8 cellular contexts compared by ENCODE assay signal in the genomic region with DNA sequence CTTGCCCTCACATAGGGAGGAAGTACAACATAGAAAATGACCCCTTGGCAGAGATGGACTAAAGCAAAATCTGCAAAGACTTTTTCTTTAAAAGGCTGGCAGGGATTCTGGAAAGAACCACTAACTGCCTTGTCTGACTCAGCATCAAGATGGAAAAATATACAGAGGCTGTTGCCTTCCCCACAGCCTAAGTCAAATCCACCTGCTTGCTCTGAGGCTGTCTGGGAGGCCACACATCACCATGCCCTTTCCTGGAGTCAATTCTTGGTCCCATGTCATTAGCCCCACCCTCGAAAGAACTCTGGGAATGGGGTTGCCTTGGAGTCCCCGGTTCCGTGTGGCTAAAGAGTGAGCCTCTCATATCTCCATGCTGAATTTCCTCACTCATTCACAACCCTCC. TPM values are rescaled to one million over a fixed set of nuclear protein-coding genes. Genes with fewer than 3 reads are reported as not detected.
DNase-seq lines count a peak whose midpoint lies in the region; ATAC-seq and TF ChIP-seq lines count a peak whose summit lies in the region.
"Had no signal": no experiment of that assay in that cellular context is flagged by ENCODE, and none has a peak within 500 bp of the region (broad histone marks: within the 10 kb centered on the region; RNA-seq: fewer than 3 reads in every experiment).

No MANE protein-coding gene starts in this region.

- no peak overlapping the region for H3K4me3 Mint-ChIP-seq in activated CD4-positive, alpha-beta memory T cell treated with anti-CD3 and anti-CD28 coated beads, Interleukin-2, amount 10 ng/mL, durations not matched to agents 7 days and 5 days

- H3K36me3 ChIP-seq in left ventricle myocardium inferior (no peaks in the 10 kb centered on the region), stomach (no peaks in the 10 kb centered on the region)

- H3K27me3 Mint-ChIP-seq in activated CD4-positive, alpha-beta memory T cell treated with anti-CD3 and anti-CD28 coated beads, Interleukin-2, amount 10 ng/mL, durations not matched to agents 7 days and 5 days: no peaks in the 10 kb centered on the region

- CTCF ChIA-PET in activated CD4-positive, alpha-beta memory T cell treated with anti-CD3 and anti-CD28 coated beads, Interleukin-2, amount 10 ng/mL, durations not matched to agents 7 days and 5 days (lab: Charles Lee): no interaction called here
- CTCF ChIA-PET in HEK293T (lab: Yijun Ruan, JAX): no interaction called here

- ATAC-seq in HG03097 (IDR thresholded peaks at IDR 0.05; ENCODE audit: low FRiP score, unreplicated experiment) (peak; percentile 4), HG03342 (IDR thresholded peaks at IDR 0.05; ENCODE audit: unreplicated experiment) (no peak)

- H3K27ac Mint-ChIP-seq in activated CD4-positive, alpha-beta memory T cell treated with anti-CD3 and anti-CD28 coated beads, Interleukin-2, amount 10 ng/mL, durations not matched to agents 7 days and 5 days: peak overlapping the region; percentile 70

- no peak for TF ChIP-seq POLR2A in stomach (IDR thresholded peaks at IDR 0.05)

- H3K4me1 Mint-ChIP-seq in activated CD4-positive, alpha-beta memory T cell treated with anti-CD3 and anti-CD28 coated beads, Interleukin-2, amount 10 ng/mL, durations not matched to agents 7 days and 5 days: peaks cover 73% of the 10 kb centered on the region

- H3K27ac ChIP-seq in left ventricle myocardium inferior (replicated peaks): peak overlapping the region; percentile 83
- peak overlapping the region; percentile 65 to 83 (median 79) for H3K27ac ChIP-seq in stomach

- 66 to 83% (median 77%) methylated on average over 3 of the region's 3 CpGs for WGBS in stomach, 5 donors

- no peaks in the 10 kb centered on the region for H3K9me3 Mint-ChIP-seq in activated CD4-positive, alpha-beta memory T cell treated with anti-CD3 and anti-CD28 coated beads, Interleukin-2, amount 10 ng/mL, durations not matched to agents 7 days and 5 days

- H3K4me3 ChIP-seq in left ventricle myocardium inferior: no peak overlapping the region
- H3K4me3 ChIP-seq in stomach: no peak overlapping the region

- H3K4me1 ChIP-seq in left ventricle myocardium inferior (peaks cover 55% of the 10 kb centered on the region), stomach (peaks cover 37 to 63% (median 42%) of the 10 kb centered on the region in 4 donors)

- DNase-seq in activated CD4-positive, alpha-beta memory T cell treated with anti-CD3 and anti-CD28 coated beads, Interleukin-2, amount 10 ng/mL, durations not matched to agents 7 days and 5 days: no peak
- DNase-seq in left ventricle myocardium inferior (no peak), stomach (no peak), HEK293T (ENCODE audit: extremely low spot score) (no peak), foreskin melanocyte (no peak)
- DNase-seq: NCI-H2171 had no signal

- H3K27me3 ChIP-seq in left ventricle myocardium inferior (ENCODE audit: low read depth) (no peaks in the 10 kb centered on the region), stomach (no peaks in the 10 kb centered on the region)

- peaks cover 28% of the 10 kb centered on the region for H3K36me3 Mint-ChIP-seq in activated CD4-positive, alpha-beta memory T cell treated with anti-CD3 and anti-CD28 coated beads, Interleukin-2, amount 10 ng/mL, durations not matched to agents 7 days and 5 days (ENCODE audit: low read depth)

- H3K9me3 ChIP-seq in left ventricle myocardium inferior (replicated peaks) (no peaks in the 10 kb centered on the region), stomach (no peaks in the 10 kb centered on the region)

- TF ChIP-seq CTCF in left ventricle myocardium inferior (IDR thresholded peaks at IDR 0.05; ENCODE audit: borderline replicate concordance): no peak
- TF ChIP-seq CTCF in stomach (IDR thresholded peaks at IDR 0.05): no peak

- POLR2A ChIA-PET in activated CD4-positive, alpha-beta memory T cell treated with anti-CD3 and anti-CD28 coated beads, Interleukin-2, amount 10 ng/mL, durations not matched to agents 7 days and 5 days (lab: Charles Lee): interaction anchor here (1.3 kb wide), 1 partner anchor 80 kb away, joined by 3 read pairs; no protein-coding TSS in a partner anchor
- POLR2A ChIA-PET in HEK293T (lab: Yijun Ruan, JAX): no interaction called here

- TF ChIP-seq EP300 in stomach (IDR thresholded peaks at IDR 0.05): no peak

- intact Hi-C loops in left ventricle myocardium inferior (cut with micrococcal nuclease) (no loop called here), stomach (cut with DNase I; ENCODE audit: low total_unique reads) (no loop called here)

TF ChIP-seq in HEK293T, 16 proteins besides CTCF, POLR2A, EP300 and RAD21:
- no peak for TF ChIP-seq NFRKB (IDR thresholded peaks at IDR 0.05)
- no peak for TF ChIP-seq L3MBTL2 (conservative IDR thresholded peaks at IDR 0.05)
- no peak for TF ChIP-seq LEF1 (IDR thresholded peaks at IDR 0.05; ENCODE audit: borderline replicate concordance)

RNA-seq across cellular contexts. Expression of gene BMP10, which starts 39.5 kb away (rescaled TPM):
- total RNA-seq in activated CD4-positive, alpha-beta memory T cell treated with anti-CD3 and anti-CD28 coated beads, Interleukin-2, amount 10 ng/mL, durations not matched to agents 7 days and 5 days: under 1 TPM in 1 of 2 experiments, not detected in 1; 0.18 TPM
- total RNA-seq in left ventricle myocardium inferior (0.19 TPM), stomach (under 1 TPM in 1 of 5 donors, not detected in 4; 0.37 TPM)
- polyA plus RNA-seq in stomach: not detected
